29 cellular contexts compared by ENCODE assay signal in the genomic region with DNA sequence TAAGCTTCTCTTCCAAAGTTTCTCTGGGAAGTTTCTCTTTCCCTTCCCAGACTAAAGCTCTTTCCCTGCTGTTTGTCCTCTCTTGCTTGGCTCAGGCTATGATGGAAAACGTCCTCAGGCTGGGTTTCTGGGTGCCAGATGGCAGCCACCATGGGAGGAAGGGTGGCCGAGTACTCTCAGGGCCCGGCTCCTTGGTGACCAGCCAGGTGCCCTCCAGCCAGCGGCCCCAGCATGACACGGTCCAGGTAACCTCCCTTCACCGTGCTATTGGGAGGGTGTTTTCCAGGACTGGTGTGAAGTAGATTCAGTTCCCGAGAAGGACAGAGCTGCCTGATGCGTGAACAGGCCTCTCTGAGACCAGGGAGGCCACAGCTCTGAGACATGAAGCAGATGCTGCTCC.
"Had no signal": no experiment of that assay in that cellular context is flagged by ENCODE, and none has a peak within 500 bp of the region (broad histone marks: within the 10 kb centered on the region; RNA-seq: fewer than 3 reads in every experiment).

No MANE protein-coding gene starts in this region.

- DNase-seq: activated CD4-positive, alpha-beta memory T cell treated with anti-CD3 and anti-CD28 coated beads for 36 hours; activated CD4-positive, alpha-beta T cell treated with anti-CD3 and anti-CD28 coated beads for 48 hours; activated CD8-positive, alpha-beta memory T cell treated with anti-CD3 and anti-CD28 coated beads, Interleukin-2, amount 50 U/mL, for 4 hours; activated effector memory CD4-positive, alpha-beta T cell treated with anti-CD3 and anti-CD28 coated beads, Interleukin-2, amount 50 U/mL, for 16 hours; activated naive CD4-positive, alpha-beta T cell treated with anti-CD3 and anti-CD28 coated beads for 36 hours; activated naive CD8-positive, alpha-beta T cell treated with anti-CD3 and anti-CD28 coated beads for 36 hours; activated T-cell treated with anti-CD3 and anti-CD28 coated beads, Interleukin-2, amount 50 U/mL, for 1 hour; adrenal gland; aorta; body of pancreas; dermis blood vessel endothelial cell; effector CD4-positive, alpha-beta T cell; esophagus squamous epithelium; foreskin melanocyte; heart right ventricle; midbrain; naive thymus-derived CD4-positive, alpha-beta T cell; right cardiac atrium; stimulated activated CD4-positive, alpha-beta T cell treated with anti-CD3 and anti-CD28 coated beads, Interleukin-15, amount 100 ng/mL, for 24 hours; stimulated activated CD4-positive, alpha-beta T cell treated with anti-CD3 and anti-CD28 coated beads, Interleukin-2, amount 100 ng/mL, for 24 hours; stimulated activated naive B cell treated with anti-CD40 and anti-IgM and Interleukin-4, amounts not matched to agents 10 μg/mL and 1 μg/mL and 100 μg/mL, for 72 hours; stomach; T-helper 17 cell; T1000; tibial artery; WERI-Rb-1 had no signal

- ATAC-seq: activated CD4-positive, CD25-positive, alpha-beta regulatory T cell treated with anti-CD3 and anti-CD28 coated beads, Interleukin-2, amount 50 U/mL, for 24 hours; body of pancreas; heart right ventricle; naive thymus-derived CD4-positive, alpha-beta T cell; right cardiac atrium; stimulated activated naive B cell treated with anti-CD40 and anti-IgM and Interleukin-4, amounts not matched to agents 10 μg/mL and 1 μg/mL and 100 μg/mL, for 72 hours; T-helper 17 cell had no signal

- H3K4me1 Mint-ChIP-seq: activated naive CD8-positive, alpha-beta T cell treated with anti-CD3 and anti-CD28 coated beads for 36 hours; naive thymus-derived CD4-positive, alpha-beta T cell; stimulated activated naive B cell treated with anti-CD40 and anti-IgM and Interleukin-4, amounts not matched to agents 10 μg/mL and 1 μg/mL and 100 μg/mL, for 72 hours had no signal

- H3K27ac Mint-ChIP-seq: activated CD4-positive, alpha-beta memory T cell treated with anti-CD3 and anti-CD28 coated beads for 36 hours; activated naive CD4-positive, alpha-beta T cell treated with anti-CD3 and anti-CD28 coated beads for 36 hours; activated naive CD8-positive, alpha-beta T cell treated with anti-CD3 and anti-CD28 coated beads for 36 hours; activated T-helper 1 cell treated with anti-CD3 and anti-CD28 coated beads, Interleukin-12 subunit alpha, Interleukin-12 subunit beta, Interleukin-2, Interleukin-4 antibody, amounts not matched to agents 30 ng/mL and 10 ng/mL and 1 ng/mL, durations not matched to agents 14 hours and 24 hours and 36 hours; naive thymus-derived CD4-positive, alpha-beta T cell; stimulated activated naive B cell treated with anti-CD40 and anti-IgM and Interleukin-4, amounts not matched to agents 10 μg/mL and 1 μg/mL and 100 μg/mL, for 72 hours; T-helper 17 cell had no signal

- H3K9me3 Mint-ChIP-seq: activated CD4-positive, alpha-beta memory T cell treated with anti-CD3 and anti-CD28 coated beads for 36 hours; activated naive CD4-positive, alpha-beta T cell treated with anti-CD3 and anti-CD28 coated beads for 36 hours; activated naive CD8-positive, alpha-beta T cell treated with anti-CD3 and anti-CD28 coated beads for 36 hours; activated T-helper 1 cell treated with anti-CD3 and anti-CD28 coated beads, Interleukin-12 subunit alpha, Interleukin-12 subunit beta, Interleukin-2, Interleukin-4 antibody, amounts not matched to agents 30 ng/mL and 10 ng/mL and 1 ng/mL, durations not matched to agents 14 hours and 24 hours and 36 hours; naive thymus-derived CD4-positive, alpha-beta T cell; neural crest cell had no signal

- H3K36me3 Mint-ChIP-seq: activated CD4-positive, alpha-beta memory T cell treated with anti-CD3 and anti-CD28 coated beads for 36 hours; activated naive CD8-positive, alpha-beta T cell treated with anti-CD3 and anti-CD28 coated beads for 36 hours; naive thymus-derived CD4-positive, alpha-beta T cell; stimulated activated naive B cell treated with anti-CD40 and anti-IgM and Interleukin-4, amounts not matched to agents 10 μg/mL and 1 μg/mL and 100 μg/mL, for 72 hours had no signal

- H3K27me3 Mint-ChIP-seq: activated CD4-positive, alpha-beta memory T cell treated with anti-CD3 and anti-CD28 coated beads for 36 hours had no signal

- H3K4me3 Mint-ChIP-seq: activated CD4-positive, alpha-beta memory T cell treated with anti-CD3 and anti-CD28 coated beads for 36 hours; activated naive CD4-positive, alpha-beta T cell treated with anti-CD3 and anti-CD28 coated beads for 36 hours; activated naive CD8-positive, alpha-beta T cell treated with anti-CD3 and anti-CD28 coated beads for 36 hours; activated T-helper 1 cell treated with anti-CD3 and anti-CD28 coated beads, Interleukin-12 subunit alpha, Interleukin-12 subunit beta, Interleukin-2, Interleukin-4 antibody, amounts not matched to agents 30 ng/mL and 10 ng/mL and 1 ng/mL, durations not matched to agents 14 hours and 24 hours and 36 hours; naive thymus-derived CD4-positive, alpha-beta T cell; neural crest cell; stimulated activated naive B cell treated with anti-CD40 and anti-IgM and Interleukin-4, amounts not matched to agents 10 μg/mL and 1 μg/mL and 100 μg/mL, for 72 hours had no signal
